Comparison of ENCODE assay signal across 10 cellular contexts in genomic region chr5:93584531-93585053, GRCh38. TPM values are rescaled to one million over a fixed set of nuclear protein-coding genes. Genes with fewer than 3 reads are reported as not detected.
DNase-seq lines count a peak whose midpoint lies in the region; ATAC-seq and TF ChIP-seq lines count a peak whose summit lies in the region.
"Had no signal": no experiment of that assay in that cellular context is flagged by ENCODE, and none has a peak within 500 bp of the region (broad histone marks: within the 10 kb centered on the region; RNA-seq: fewer than 3 reads in every experiment).

No MANE protein-coding gene starts in this region.

- no peaks in the 10 kb centered on the region for H3K36me3 ChIP-seq in right lobe of liver
- H3K36me3 ChIP-seq in urinary bladder (ENCODE audit: insufficient read depth) = no peaks in the 10 kb centered on the region

- TF ChIP-seq POLR2A in right lobe of liver (IDR thresholded peaks at IDR 0.05) = no peak

- no peaks in the 10 kb centered on the region for H3K9me3 ChIP-seq in right lobe of liver

- H3K4me1 ChIP-seq in right lobe of liver (peaks cover 0 to 16% (median 0%) of the 10 kb centered on the region in 4 donors), urinary bladder (ENCODE audit: insufficient read depth) (no peaks in the 10 kb centered on the region)

- H3K27ac ChIP-seq in right lobe of liver (peak overlapping the region in 2 of 3 donors; percentile 60 to 67), urinary bladder (ENCODE audit: low read depth) (peak overlapping the region; percentile 85)

- H3K4me3 Mint-ChIP-seq in activated B cell treated with CpG ODN at 0.5 μM for 24 hours = peak overlapping the region; percentile 48

- TF ChIP-seq CTCF in activated B cell treated with CpG ODN at 0.5 μM for 24 hours (IDR thresholded peaks at IDR 0.05) (no peak), right lobe of liver (IDR thresholded peaks at IDR 0.05) (no peak)

- peaks cover 3% of the 10 kb centered on the region for H3K36me3 Mint-ChIP-seq in activated B cell treated with CpG ODN at 0.5 μM for 24 hours (ENCODE audit: low read depth)

- POLR2A ChIA-PET in activated B cell treated with CpG ODN at 0.5 μM for 24 hours (lab: Charles Lee) = no interaction called here

- CTCF ChIA-PET in activated B cell treated with CpG ODN at 0.5 μM for 24 hours (lab: Charles Lee) = interaction anchor here (1.3 kb wide), 1 partner anchor 23 kb away, joined by 3 read pairs; no protein-coding TSS in a partner anchor

- peak; percentile 45 for DNase-seq in Right ventricle myocardium inferior (ENCODE audit: missing footprints)
- DNase-seq in left ventricle myocardium superior = no peak
- DNase-seq in activated B cell treated with CpG ODN at 0.5 μM for 24 hours = no peak
- DNase-seq in right lobe of liver = no peak
- DNase-seq in RPMI8226 = no peak
- DNase-seq in SW480 (ENCODE audit: low spot score) = no peak
- DNase-seq in EL = no peak
- DNase-seq: NCI-H1694 had no signal

- H3K27me3 ChIP-seq in right lobe of liver = no peaks in the 10 kb centered on the region

- 4% methylated on average over 13 of the region's 54 CpGs for WGBS in right lobe of liver (ENCODE audit: insufficient coverage, low coverage, low lambda C conversion rate, missing lambda C conversion rate)
- WGBS in urinary bladder = under 1% methylated on average over 44 of the region's 54 CpGs

- no peaks in the 10 kb centered on the region for H3K9me3 Mint-ChIP-seq in activated B cell treated with CpG ODN at 0.5 μM for 24 hours

- no peak for ATAC-seq in Right ventricle myocardium inferior
- no peak for ATAC-seq in left ventricle myocardium superior
- ATAC-seq in activated B cell treated with CpG ODN at 0.5 μM for 24 hours (ENCODE audit: low read depth) = no peak
- ATAC-seq in right lobe of liver = no peak

- intact Hi-C loops in Right ventricle myocardium inferior (cut with DNase I) (loop anchor here (5.0 kb wide), 1 partner anchor 218 kb away; no protein-coding TSS in a partner anchor), left ventricle myocardium superior (cut with micrococcal nuclease) (no loop called here), activated B cell treated with CpG ODN at 0.5 μM for 24 hours (cut with micrococcal nuclease) (loop anchor here (2.0 to 10.0 kb wide), 3 partner anchors 14 to 1270 kb away; no protein-coding TSS in a partner anchor), right lobe of liver (cut with DNase I) (no loop called here)

- H3K27ac Mint-ChIP-seq in activated B cell treated with CpG ODN at 0.5 μM for 24 hours = no peak overlapping the region
- H3K27ac Mint-ChIP-seq: activated naive CD8-positive, alpha-beta T cell had no signal

- H3K4me1 Mint-ChIP-seq in activated B cell treated with CpG ODN at 0.5 μM for 24 hours = peaks cover 29% of the 10 kb centered on the region

- H3K27me3 Mint-ChIP-seq in activated B cell treated with CpG ODN at 0.5 μM for 24 hours = peaks cover 38% of the 10 kb centered on the region

- H3K4me3 ChIP-seq in right lobe of liver (peak overlapping the region; percentile 30 to 57 (median 47)), urinary bladder (ENCODE audit: low read depth, low read length) (peak overlapping the region; percentile 99)

RNA-seq across cellular contexts. Expression of gene NR2F1, which starts 1.6 kb away (rescaled TPM):
- 1.3 TPM for total RNA-seq in Right ventricle myocardium inferior
- total RNA-seq in left ventricle myocardium superior = 1.9 TPM
- total RNA-seq in activated B cell treated with CpG ODN at 0.5 μM for 24 hours = not detected in 2 replicates
- 10 to 100 TPM in 2 of 6 experiments, 1 to 10 TPM in 4; 5.3 to 12.1 (median 9.4) TPM for total RNA-seq in right lobe of liver
- total RNA-seq in urinary bladder = 64.8 TPM
- 149 TPM for polyA plus RNA-seq in urinary bladder

RNA-seq across cellular contexts. Expression of gene NR2F1-AS1, which starts 3.6 kb away (rescaled TPM):
- total RNA-seq in Right ventricle myocardium inferior = 0.60 TPM
- total RNA-seq in left ventricle myocardium superior = 0.57 TPM
- 0.15 TPM in 1 of 2 replicates, not detected in the other for total RNA-seq in activated B cell treated with CpG ODN at 0.5 μM for 24 hours
- 1 to 10 TPM; 1.2 to 3.8 (median 2.3) TPM for total RNA-seq in right lobe of liver
- total RNA-seq in urinary bladder = 61.4 TPM
- polyA plus RNA-seq in urinary bladder = 25.9 TPM

Comparison
In these comparisons a context has a peak if more than half of its experiments do, and no peak if none do; other contexts are left out.
1. intact Hi-C loops: an anchor here in Right ventricle myocardium inferior (5.0 kb wide) and activated B cell treated with CpG ODN at 0.5 μM for 24 hours (2.0 to 10.0 kb wide); none called in left ventricle myocardium superior and right lobe of liver.
2. RNA of gene NR2F1-AS1, which starts 3.6 kb away (total RNA-seq): 61.4 TPM in urinary bladder (single experiment); 1.2 to 3.8 TPM in right lobe of liver, 0.60 TPM in Right ventricle myocardium inferior (single experiment), 0.57 TPM in left ventricle myocardium superior (single experiment) and 0.15 TPM in activated B cell treated with CpG ODN at 0.5 μM for 24 hours; every median in the first group is over 10 times any median in the second.